1 cellular context compared by ENCODE assay signal in genomic region chr16:86296263-86296662, GRCh38.
TF ChIP-seq lines count a peak whose summit lies in the region.

No MANE protein-coding gene starts in this region.

TF ChIP-seq in H1, 55 proteins besides CTCF, POLR2A, EP300 and RAD21 (continued from another document):
- TF ChIP-seq CTBP2 (IDR thresholded peaks at IDR 0.05; ENCODE audit: borderline replicate concordance, insufficient read depth, insufficient read length, low read length) (no peak), MAFK (IDR thresholded peaks at IDR 0.05; ENCODE audit: low read depth, low read length) (no peak), ASH2L (IDR thresholded peaks at IDR 0.05; ENCODE audit: low read length) (no peak), TBP (IDR thresholded peaks at IDR 0.05; ENCODE audit: low read depth, low read length) (no peak), EZH2 (IDR thresholded peaks at IDR 0.05; ENCODE audit: low read depth, low read length, severe bottlenecking) (no peak), CHD7 (IDR thresholded peaks at IDR 0.05; ENCODE audit: insufficient replicate concordance, low read length) (no peak), USF2 (IDR thresholded peaks at IDR 0.05; ENCODE audit: low read length) (no peak), SIX5 (IDR thresholded peaks at IDR 0.05; ENCODE audit: low read depth, low read length) (no peak)
